ENCODE assay signal across 13 cellular contexts in genomic region chr1:182761396-182762395, GRCh38. TPM values are rescaled to one million over a fixed set of nuclear protein-coding genes. Genes with fewer than 3 reads are reported as not detected.
DNase-seq lines count a peak whose midpoint lies in the region; ATAC-seq and TF ChIP-seq lines count a peak whose summit lies in the region.
"Had no signal": no experiment of that assay in that cellular context is flagged by ENCODE, and none has a peak within 500 bp of the region (broad histone marks: within the 10 kb centered on the region; RNA-seq: fewer than 3 reads in every experiment).

No MANE protein-coding gene starts in this region.

- peak overlapping the region; percentile 47 to 90 for H3K27ac Mint-ChIP-seq in activated naive CD4-positive, alpha-beta T cell treated with anti-CD3 and anti-CD28 coated beads, Interleukin-2, amount 50 U/mL, for 72 hours
- peak overlapping the region; percentile 28 for H3K27ac Mint-ChIP-seq in stimulated activated memory B cell treated with anti-CD40 and anti-IgM and Interleukin-4, amounts not matched to agents 10 μg/mL and 1 μg/mL and 100 μg/mL, for 72 hours
- H3K27ac Mint-ChIP-seq: activated B cell treated with CpG ODN at 0.5 μM for 24 hours, CD14-positive monocyte had no signal

- no peak overlapping the region for H3K4me3 Mint-ChIP-seq in stimulated activated memory B cell treated with anti-CD40 and anti-IgM and Interleukin-4, amounts not matched to agents 10 μg/mL and 1 μg/mL and 100 μg/mL, for 72 hours
- H3K4me3 Mint-ChIP-seq: activated B cell treated with CpG ODN at 0.5 μM for 24 hours, CD14-positive monocyte had no signal

- peaks cover 9% of the 10 kb centered on the region for H3K27me3 Mint-ChIP-seq in stimulated activated memory B cell treated with anti-CD40 and anti-IgM and Interleukin-4, amounts not matched to agents 10 μg/mL and 1 μg/mL and 100 μg/mL, for 72 hours

- no peak overlapping the region for H3K4me3 ChIP-seq in choroid plexus epithelial cell (ENCODE audit: low read depth, low read length)

- H3K36me3 Mint-ChIP-seq in activated naive CD4-positive, alpha-beta T cell treated with anti-CD3 and anti-CD28 coated beads, Interleukin-2, amount 50 U/mL, for 72 hours, result peaks cover 7 to 8% of the 10 kb centered on the region in 2 donors
- H3K36me3 Mint-ChIP-seq in stimulated activated memory B cell treated with anti-CD40 and anti-IgM and Interleukin-4, amounts not matched to agents 10 μg/mL and 1 μg/mL and 100 μg/mL, for 72 hours, result peaks cover 7% of the 10 kb centered on the region
- H3K36me3 Mint-ChIP-seq: CD14-positive monocyte had no signal

- ATAC-seq in activated naive CD4-positive, alpha-beta T cell treated with anti-CD3 and anti-CD28 coated beads, Interleukin-2, amount 50 U/mL, for 72 hours, result peak in 1 of 2 donors; percentile 84
- no peak for ATAC-seq in stimulated activated memory B cell treated with anti-CD40 and anti-IgM and Interleukin-4, amounts not matched to agents 10 μg/mL and 1 μg/mL and 100 μg/mL, for 72 hours
- ATAC-seq in GM21717 (IDR thresholded peaks at IDR 0.05; ENCODE audit: unreplicated experiment) (no peak), esophagus mucosa (no peak)

- H3K4me1 Mint-ChIP-seq in stimulated activated memory B cell treated with anti-CD40 and anti-IgM and Interleukin-4, amounts not matched to agents 10 μg/mL and 1 μg/mL and 100 μg/mL, for 72 hours, result peaks cover 12% of the 10 kb centered on the region

- no peak for DNase-seq in activated naive CD4-positive, alpha-beta T cell treated with anti-CD3 and anti-CD28 coated beads, Interleukin-2, amount 50 U/mL, for 72 hours (ENCODE audit: low spot score in 2 of 2)
- no peak for DNase-seq in activated naive CD4-positive, alpha-beta T cell (lab: John Stamatoyannopoulos, UW)
- DNase-seq in MV-4-11 (lab: John Stamatoyannopoulos, UW), result peak; percentile 5
- peak; percentile 6 for DNase-seq in choroid plexus epithelial cell (ENCODE audit: low read depth)
- no peak for DNase-seq in Ammon's horn (ENCODE audit: low spot score)
- DNase-seq: activated B cell treated with CpG ODN at 0.5 μM for 24 hours, activated gamma-delta T cell, NCI-H2081, SHP77 treated with DMSO at 0.1 percent for 48 hours had no signal

- peaks cover 6% of the 10 kb centered on the region in 2 donors for H3K9me3 Mint-ChIP-seq in activated naive CD4-positive, alpha-beta T cell treated with anti-CD3 and anti-CD28 coated beads, Interleukin-2, amount 50 U/mL, for 72 hours
- H3K9me3 Mint-ChIP-seq in stimulated activated memory B cell treated with anti-CD40 and anti-IgM and Interleukin-4, amounts not matched to agents 10 μg/mL and 1 μg/mL and 100 μg/mL, for 72 hours, result peaks cover 5% of the 10 kb centered on the region

- TF ChIP-seq CTCF in choroid plexus epithelial cell (conservative IDR thresholded peaks at IDR 0.05; ENCODE audit: low read depth, low read length), result no peak

RNA-seq across cellular contexts. Expression of gene NPL, which starts 27.9 kb away (rescaled TPM):
- 1 to 10 TPM; 1.2 to 3.4 TPM for total RNA-seq in activated naive CD4-positive, alpha-beta T cell treated with anti-CD3 and anti-CD28 coated beads, Interleukin-2, amount 50 U/mL, for 72 hours
- total RNA-seq in esophagus mucosa, result 11.5 TPM

Comparison
In these comparisons a context has a peak if more than half of its experiments do, and no peak if none do; other contexts are left out.
1. DNase-seq: peak in MV-4-11 (single experiment) and choroid plexus epithelial cell (single experiment); none in activated naive CD4-positive, alpha-beta T cell treated with anti-CD3 and anti-CD28 coated beads, Interleukin-2, amount 50 U/mL, for 72 hours (0 of 2), activated naive CD4-positive, alpha-beta T cell (0 of 4) and Ammon's horn (single experiment).